Comparison of ENCODE assay signal across 9 cellular contexts in genomic region chr12:118310320-118310719, GRCh38.
"Had no signal": no experiment of that assay in that cellular context is flagged by ENCODE, and none has a peak within 500 bp of the region (broad histone marks: within the 10 kb centered on the region; RNA-seq: fewer than 3 reads in every experiment).

No MANE protein-coding gene starts in this region.

- H2AFZ ChIP-seq: GM23338 had no signal

- ATAC-seq: GM23338 had no signal

- FAIRE-seq: H1, H54, HTR-8/SVneo had no signal

- H3K4me3 ChIP-seq: GM23338 had no signal

- H3K9ac ChIP-seq: KMS-11 had no signal

- DNase-seq: H9, HCEC 1CT, Karpas-422, KBM-7 had no signal

- H3K4me2 ChIP-seq: GM23338, KMS-11 had no signal

- H3K27ac ChIP-seq: KMS-11 had no signal
